In genomic region chr9:88814521-88815101, GRCh38 we compare ENCODE assay signal across 14 cellular contexts.
DNase-seq lines count a peak whose midpoint lies in the region; ATAC-seq and TF ChIP-seq lines count a peak whose summit lies in the region.
"Had no signal": no experiment of that assay in that cellular context is flagged by ENCODE, and none has a peak within 500 bp of the region (broad histone marks: within the 10 kb centered on the region; RNA-seq: fewer than 3 reads in every experiment).

No MANE protein-coding gene starts in this region.

- H3K27ac ChIP-seq in ACC112 (ENCODE audit: low read depth, low read length) (0 out of 2 replicates have a peak overlapping the region, but pooled peaks have one; percentile 18), PC-9 (no peak overlapping the region)

- 0 out of 2 replicates have a peak, but pooled peaks cover 3% of the 10 kb centered on the region for H3F3A ChIP-seq in PC-9 (ENCODE audit: insufficient read depth, low read depth)

- no peaks in the 10 kb centered on the region for H3K9me2 ChIP-seq in PC-9 (ENCODE audit: insufficient read depth)

- no peak overlapping the region for H2AFZ ChIP-seq in ACC112 (ENCODE audit: low read length, unreplicated experiment)
- H2AFZ ChIP-seq in PC-9, result no peak overlapping the region

- H3K4me3 ChIP-seq in ACC112 (ENCODE audit: low read depth, low read length) (no peak overlapping the region), fibroblast of the aortic adventitia (ENCODE audit: low read depth, low read length) (no peak overlapping the region), PC-9 (no peak overlapping the region)

- H3K36me3 ChIP-seq in ACC112 (ENCODE audit: insufficient read depth, low read length) (no peaks in the 10 kb centered on the region), PC-9 (ENCODE audit: low read depth) (no peaks in the 10 kb centered on the region)

- ATAC-seq in GM19452 (IDR thresholded peaks at IDR 0.05; ENCODE audit: unreplicated experiment), result no peak
- ATAC-seq: activated naive CD4-positive, alpha-beta T cell treated with anti-CD3 and anti-CD28 coated beads, Interleukin-2, amount 50 U/mL, for 72 hours; effector memory CD8-positive, alpha-beta T cell; naive thymus-derived CD8-positive, alpha-beta T cell had no signal

- H3K79me2 ChIP-seq in ACC112 (ENCODE audit: control insufficient read depth, insufficient read depth, low read length, unreplicated experiment) (no peaks in the 10 kb centered on the region), PC-9 (ENCODE audit: low read depth) (no peaks in the 10 kb centered on the region)

- intact Hi-C loops in PC-9 (cut with micrococcal nuclease; ENCODE audit: unreplicated experiment), result loop anchor here (5.0 to 10.0 kb wide), 2 partner anchors 37 to 220 kb away; no protein-coding TSS in a partner anchor

- H4K20me1 ChIP-seq in PC-9 (ENCODE audit: insufficient read depth), result no peaks in the 10 kb centered on the region

- H3K27me3 ChIP-seq in ACC112 (ENCODE audit: insufficient read depth, low read length) (no peaks in the 10 kb centered on the region), PC-9 (ENCODE audit: insufficient read depth, low read depth) (no peaks in the 10 kb centered on the region)

- POLR2A ChIA-PET in PC-9 (lab: Charles Lee; ENCODE audit: unreplicated experiment), result interaction anchor here (0.6 kb wide), 1 partner anchor 45 kb away, joined by 8 read pairs; no protein-coding TSS in a partner anchor

- no TSS peak for BruUV-seq in PC-9 (replicated peaks; lab: Mats Ljungman, UMichigan)

- no peaks in the 10 kb centered on the region for H3K9me3 ChIP-seq in PC-9 (ENCODE audit: insufficient read depth, low read depth)

- no peak for TF ChIP-seq CTCF in fibroblast of the aortic adventitia (IDR thresholded peaks at IDR 0.05; ENCODE audit: insufficient read depth, low read length)
- no peak for TF ChIP-seq CTCF in PC-9 (conservative IDR thresholded peaks at IDR 0.05)

- peak; percentile 21 for DNase-seq in T1000 (lab: John Stamatoyannopoulos, UW)
- DNase-seq in fibroblast of the aortic adventitia (ENCODE audit: low read depth), result peak; percentile 88
- DNase-seq in nucleus accumbens (lab: John Stamatoyannopoulos, UW), result peak in 30 of 56 donors; percentile 3 to 69 (median 24)
- no peak for DNase-seq in NOMO-1 treated with DMSO at 0.1 percent for 48 hours (lab: John Stamatoyannopoulos, UW; ENCODE audit: unreplicated experiment)
- DNase-seq in stimulated activated CD4-positive, alpha-beta T cell treated with anti-CD3 and anti-CD28 coated beads, Interleukin-4, amount 100 ng/mL, for 4 hours, result no peak
- DNase-seq in PC-9, result no peak
- DNase-seq: activated CD8-positive, alpha-beta memory T cell treated with anti-CD3 and anti-CD28 coated beads for 24 hours; effector memory CD8-positive, alpha-beta T cell; naive thymus-derived CD8-positive, alpha-beta T cell; NCI-H1694 treated with DMSO at 0.1 percent for 48 hours; stimulated activated naive CD4-positive, alpha-beta T cell treated with Interleukin-2 at 50 U/mL for 16 hours had no signal

- no peak overlapping the region for H3K4me2 ChIP-seq in PC-9

- CTCF ChIA-PET in PC-9 (lab: Charles Lee), result no interaction called here

- peaks cover 47% of the 10 kb centered on the region for H3K4me1 ChIP-seq in ACC112 (ENCODE audit: control insufficient read depth, insufficient read depth, low read length, unreplicated experiment)
- H3K4me1 ChIP-seq in PC-9 (replicated peaks; ENCODE audit: insufficient read depth), result no peaks in the 10 kb centered on the region; the same call in 1 of the 2 replicates

Comparison
In these comparisons a context has a peak if more than half of its experiments do, and no peak if none do; other contexts are left out.
1. DNase-seq: peak in T1000 (single experiment), fibroblast of the aortic adventitia (single experiment) and nucleus accumbens (30 of 56); none in NOMO-1 treated with DMSO at 0.1 percent for 48 hours (single experiment), stimulated activated CD4-positive, alpha-beta T cell treated with anti-CD3 and anti-CD28 coated beads, Interleukin-4, amount 100 ng/mL, for 4 hours (0 of 2) and PC-9 (0 of 2).